In genomic region chr19:57746580-57747471, GRCh38 we compare ENCODE assay signal across 8 cellular contexts.
DNase-seq lines count a peak whose midpoint lies in the region; ATAC-seq lines count a peak whose summit lies in the region.

TSS of gene ZNF776 (plus strand) at chr19:57746815. CDS start at chr19:57747059, 244 bp downstream.

- peak; percentile 98 for ATAC-seq in GM19043 (IDR thresholded peaks at IDR 0.05; ENCODE audit: low read depth, unreplicated experiment)
- peak; percentile 97 for ATAC-seq in HG03354 (IDR thresholded peaks at IDR 0.05; ENCODE audit: poor library complexity, severe bottlenecking, unreplicated experiment)

- DNase-seq in Ammon's horn (ENCODE audit: low spot score): peak; percentile 93
- peak; percentile 91 to 93 for DNase-seq in NCI-H446 (lab: John Stamatoyannopoulos, UW)
- DNase-seq in activated CD4-positive, CD25-positive, alpha-beta regulatory T cell treated with anti-CD3 and anti-CD28 coated beads, Interleukin-2, amount 50 U/mL, for 72 hours: peak; percentile 71
- peak; percentile 88 for DNase-seq in kidney glomerular epithelial cell (lab: John Stamatoyannopoulos, UW)
- DNase-seq in stimulated activated CD4-positive, alpha-beta T cell treated with anti-CD3 and anti-CD28 coated beads, Interleukin-15, amount 100 ng/mL, for 48 hours (ENCODE audit: low read depth in 2 of 2): peak; percentile 70 to 74

- H3K27ac ChIP-seq in cingulate gyrus (ENCODE audit: low read depth, low read length): peak within 1 kb of the TSS; percentile 67

Comparison
In these comparisons a context has a peak if more than half of its experiments do, and no peak if none do; other contexts are left out.
1. Peak in every context shown above with its lines: DNase-seq, ATAC-seq and H3K27ac ChIP-seq.